In the genomic region with DNA sequence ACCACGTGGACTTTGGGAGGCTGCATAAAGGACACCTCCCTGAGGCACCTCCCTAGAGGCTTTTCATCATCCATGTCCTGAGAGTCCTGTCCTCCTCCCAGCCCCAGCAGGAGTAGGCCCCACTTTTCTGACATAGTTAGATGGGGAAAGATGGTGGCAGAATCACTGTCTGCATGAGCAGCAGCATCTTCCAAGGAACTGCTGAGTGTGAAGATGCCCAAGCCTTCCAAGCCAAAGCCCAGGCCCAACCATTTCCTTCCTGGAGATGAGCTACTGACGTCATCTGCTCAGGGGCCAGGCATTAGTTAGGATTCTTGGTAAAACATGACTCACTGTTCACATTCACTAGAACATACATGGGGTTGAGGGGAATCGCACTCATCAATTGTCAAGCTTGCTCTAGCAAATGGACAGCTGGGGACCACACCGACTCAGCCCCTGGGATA, we compare ENCODE assay signal across 8 cellular contexts. TPM values are rescaled to one million over a fixed set of nuclear protein-coding genes. Genes with fewer than 3 reads are reported as not detected.
DNase-seq lines count a peak whose midpoint lies in the region; ATAC-seq and TF ChIP-seq lines count a peak whose summit lies in the region.

No MANE protein-coding gene starts in this region.

- H3K27ac Mint-ChIP-seq in mesothelial cell of epicardium = no peak overlapping the region

- CTCF ChIA-PET in HEK293 (lab: Yijun Ruan, JAX) = interaction anchor here (0.7 to 1.5 kb wide), 3 partner anchors 9 to 82 kb away, joined by 3 to 6 read pairs (median 3); no protein-coding TSS in a partner anchor

- H3K9me3 Mint-ChIP-seq in activated T-cell treated with anti-CD3 and anti-CD28 coated beads, Interleukin-2, amount 50 U/mL, for 4 hours = no peaks in the 10 kb centered on the region
- no peaks in the 10 kb centered on the region for H3K9me3 Mint-ChIP-seq in mesothelial cell of epicardium

- H3K9me2 ChIP-seq in hepatocyte (replicated peaks; ENCODE audit: insufficient read depth) = no peaks in the 10 kb centered on the region

- peak overlapping the region; percentile 30; the same call in 1 of the 2 replicates for H3K27ac ChIP-seq in ACC112 (ENCODE audit: low read depth, low read length)
- H3K27ac ChIP-seq in HEK293 (ENCODE audit: extremely low read depth, low read depth, low read length) = no peak overlapping the region
- H3K27ac ChIP-seq in hepatocyte = no peak overlapping the region

- peaks cover 14% of the 10 kb centered on the region for H3K4me1 Mint-ChIP-seq in activated T-cell treated with anti-CD3 and anti-CD28 coated beads, Interleukin-2, amount 50 U/mL, for 4 hours (ENCODE audit: low read depth)
- no peaks in the 10 kb centered on the region for H3K4me1 Mint-ChIP-seq in mesothelial cell of epicardium

- H3K79me2 ChIP-seq in ACC112 (ENCODE audit: control insufficient read depth, insufficient read depth, low read length, unreplicated experiment) (no peaks in the 10 kb centered on the region), hepatocyte (no peaks in the 10 kb centered on the region)

- no peaks in the 10 kb centered on the region for H4K20me1 ChIP-seq in hepatocyte (ENCODE audit: insufficient read depth, poor library complexity, severe bottlenecking)

- POLR2A ChIA-PET in HEK293 (lab: Yijun Ruan, JAX) = no interaction called here

- TF ChIP-seq CTCF in HEK293 (tag by site-specific recombination; IDR thresholded peaks at IDR 0.05) (no peak), hepatocyte (IDR thresholded peaks at IDR 0.05; ENCODE audit: poor library complexity) (no peak), mesothelial cell of epicardium (IDR thresholded peaks at IDR 0.05; ENCODE audit: unreplicated experiment) (no peak)

- 75% methylated on average over 4 of the region's 4 CpGs for WGBS in hepatocyte (ENCODE audit: low lambda C conversion rate, missing lambda C conversion rate)

- peak overlapping the region; percentile 2 for H2AFZ ChIP-seq in ACC112 (ENCODE audit: low read length, unreplicated experiment)
- no peak overlapping the region for H2AFZ ChIP-seq in hepatocyte

- no peaks in the 10 kb centered on the region for H3K9me3 ChIP-seq in HEK293 (ENCODE audit: control insufficient read depth, insufficient read depth, low read depth, low read length)
- no peaks in the 10 kb centered on the region for H3K9me3 ChIP-seq in hepatocyte (ENCODE audit: low read depth)

- H3K36me3 ChIP-seq in ACC112 (ENCODE audit: insufficient read depth, low read length) (no peaks in the 10 kb centered on the region), HEK293 (ENCODE audit: control insufficient read depth in 2 of 2, insufficient read depth in 1 of 2, low read length in 2 of 2) (no peaks in the 10 kb centered on the region), hepatocyte (replicated peaks; ENCODE audit: insufficient read depth, low read depth) (no peaks in the 10 kb centered on the region)

- H3K27me3 ChIP-seq in ACC112 (ENCODE audit: insufficient read depth, low read length) = no peaks in the 10 kb centered on the region
- H3K27me3 ChIP-seq in hepatocyte = no peaks in the 10 kb centered on the region

- H3K27me3 Mint-ChIP-seq in activated T-cell treated with anti-CD3 and anti-CD28 coated beads, Interleukin-2, amount 50 U/mL, for 4 hours (ENCODE audit: low read depth) = no peaks in the 10 kb centered on the region
- H3K27me3 Mint-ChIP-seq in mesothelial cell of epicardium (ENCODE audit: low read depth) = no peaks in the 10 kb centered on the region

- ATAC-seq in activated T-cell treated with anti-CD3 and anti-CD28 coated beads, Interleukin-2, amount 50 U/mL, for 4 hours = peak; percentile 79 to 82
- ATAC-seq in HG03565 (IDR thresholded peaks at IDR 0.05; ENCODE audit: unreplicated experiment) = no peak

- no peak for DNase-seq in activated T-cell treated with anti-CD3 and anti-CD28 coated beads, Interleukin-2, amount 50 U/mL, for 4 hours
- peak; percentile 40 for DNase-seq in hepatocyte (ENCODE audit: low spot score)
- DNase-seq in SKM-1 treated with dmso at 0.1 percent for 144 hours (lab: John Stamatoyannopoulos, UW; ENCODE audit: unreplicated experiment) = no peak
- no peak for DNase-seq in SIG-M5 treated with dmso at 0.1 percent for 504 hours (lab: John Stamatoyannopoulos, UW; ENCODE audit: unreplicated experiment)
- no peak for DNase-seq in mesothelial cell of epicardium (ENCODE audit: low spot score in 2 of 2, unreplicated experiment in 2 of 2)

- H3K36me3 Mint-ChIP-seq in activated T-cell treated with anti-CD3 and anti-CD28 coated beads, Interleukin-2, amount 50 U/mL, for 4 hours (ENCODE audit: insufficient read depth) = peaks cover 10% of the 10 kb centered on the region
- H3K36me3 Mint-ChIP-seq in mesothelial cell of epicardium = no peaks in the 10 kb centered on the region

- H3K4me3 ChIP-seq in ACC112 (ENCODE audit: low read depth, low read length) (no peak overlapping the region), HEK293 (ENCODE audit: low read depth, low read length) (no peak overlapping the region), hepatocyte (no peak overlapping the region)

- H3K4me2 ChIP-seq in hepatocyte = no peak overlapping the region

- H3K4me3 Mint-ChIP-seq in activated T-cell treated with anti-CD3 and anti-CD28 coated beads, Interleukin-2, amount 50 U/mL, for 4 hours = no peak overlapping the region
- H3K4me3 Mint-ChIP-seq in mesothelial cell of epicardium = no peak overlapping the region

- H3K4me1 ChIP-seq in ACC112 (ENCODE audit: control insufficient read depth, insufficient read depth, low read length, unreplicated experiment) = peaks cover 24% of the 10 kb centered on the region
- no peaks in the 10 kb centered on the region for H3K4me1 ChIP-seq in HEK293 (ENCODE audit: control insufficient read depth, insufficient read depth, low read length)
- no peaks in the 10 kb centered on the region for H3K4me1 ChIP-seq in hepatocyte (ENCODE audit: insufficient read depth)

TF ChIP-seq in HEK293, 187 proteins besides CTCF, POLR2A, EP300 and RAD21:
- TF ChIP-seq ZNF404 (tag by site-specific recombination; IDR thresholded peaks at IDR 0.05) (no peak), ZNF239 (tag by site-specific recombination; IDR thresholded peaks at IDR 0.05) (no peak), ZNF140 (tag by site-specific recombination; IDR thresholded peaks at IDR 0.05) (0 out of 2 replicates have a peak, but pooled peaks have one; percentile 33), KLF10 (tag by site-specific recombination; IDR thresholded peaks at IDR 0.05) (no peak), ATF2 (tag by site-specific recombination; IDR thresholded peaks at IDR 0.05; ENCODE audit: low read depth) (peak; percentile 49), PBX3 (CRISPR knock-in tag; IDR thresholded peaks at IDR 0.05) (no peak)

RNA-seq across cellular contexts. Expression of gene VDR, which starts 37.3 kb away (rescaled TPM):
- total RNA-seq in activated T-cell treated with anti-CD3 and anti-CD28 coated beads, Interleukin-2, amount 50 U/mL, for 4 hours = 10 to 100 TPM; 83.5 to 95.1 (median 87.3) TPM
- total RNA-seq in hepatocyte = 2.6 and 3.2 TPM in 2 replicates
- 4.9 and 6.1 TPM in 2 replicates for polyA plus RNA-seq in hepatocyte
- 0.36 to 0.54 TPM (median 0.51 TPM) in 3 replicates for total RNA-seq in mesothelial cell of epicardium

RNA-seq across cellular contexts. Expression of gene HDAC7, which starts 47.8 kb away (rescaled TPM):
- 100 to 1,000 TPM; 168 to 199 (median 199) TPM for total RNA-seq in activated T-cell treated with anti-CD3 and anti-CD28 coated beads, Interleukin-2, amount 50 U/mL, for 4 hours
- 17.9 and 19.0 TPM in 2 replicates for total RNA-seq in hepatocyte
- polyA plus RNA-seq in hepatocyte = 41.2 and 45.5 TPM in 2 replicates
- 113 to 132 TPM (median 123 TPM) in 3 replicates for total RNA-seq in mesothelial cell of epicardium

Comparison
In these comparisons a context has a peak if more than half of its experiments do, and no peak if none do; other contexts are left out.
1. RNA of gene VDR, which starts 37.3 kb away (total RNA-seq): 83.5 to 95.1 TPM in activated T-cell treated with anti-CD3 and anti-CD28 coated beads, Interleukin-2, amount 50 U/mL, for 4 hours; 2.6 to 3.2 TPM in hepatocyte and 0.36 to 0.54 TPM in mesothelial cell of epicardium; every median in the first group is over 10 times any median in the second.